In the genomic region with DNA sequence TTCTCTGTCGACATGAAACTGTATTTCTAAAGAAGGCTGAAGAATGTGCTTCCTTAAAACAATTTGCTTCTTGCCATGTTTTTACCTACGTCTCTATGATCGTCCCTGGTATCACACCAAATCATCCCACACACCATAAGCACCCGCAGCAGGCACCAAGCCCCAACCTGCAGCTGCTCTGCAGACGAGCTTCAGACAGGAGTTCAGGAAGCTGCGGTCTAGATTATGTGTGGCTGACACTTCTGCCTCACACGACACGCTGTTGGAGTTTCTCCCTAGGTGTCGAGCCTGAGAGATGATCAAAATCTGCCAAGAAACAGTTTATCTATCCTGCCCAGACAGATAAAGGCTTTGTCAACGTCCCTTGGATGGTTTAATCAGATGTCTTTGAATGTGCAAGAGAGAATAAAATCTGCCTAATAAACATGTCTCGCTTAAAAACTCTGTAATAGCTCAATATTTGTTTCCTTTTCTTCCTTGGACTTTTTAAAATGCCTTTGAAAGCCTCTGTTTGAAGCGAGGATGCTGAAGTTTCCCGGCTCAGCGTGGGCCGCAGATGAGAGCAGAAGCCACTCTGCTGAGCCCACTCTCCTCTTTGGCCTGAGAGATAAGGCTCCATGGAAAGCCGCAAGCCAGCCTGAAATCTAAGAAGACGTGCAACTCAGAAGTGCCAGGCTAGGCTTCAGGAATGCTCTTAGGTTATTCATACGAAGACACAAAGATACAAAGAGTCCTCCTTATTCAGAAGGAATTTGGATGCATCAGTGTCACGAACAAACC, we compare ENCODE assay signal across 14 cellular contexts.
DNase-seq lines count a peak whose midpoint lies in the region; ATAC-seq and TF ChIP-seq lines count a peak whose summit lies in the region.
"Had no signal": no experiment of that assay in that cellular context is flagged by ENCODE, and none has a peak within 500 bp of the region (broad histone marks: within the 10 kb centered on the region; RNA-seq: fewer than 3 reads in every experiment).

No MANE protein-coding gene starts in this region.

- H3K9me3 Mint-ChIP-seq in T-helper 2 cell treated with Interferon-gamma antibody and Interleukin-4, amounts not matched to agents 5 μg/mL and 100 μg/mL, for 36 hours = no peaks in the 10 kb centered on the region

- TF ChIP-seq CTCF in HL-60 (IDR thresholded peaks at IDR 0.05; ENCODE audit: insufficient read depth, low read length) = no peak
- no peak for TF ChIP-seq CTCF in right lobe of liver (IDR thresholded peaks at IDR 0.05)

- H3K27me3 ChIP-seq in HL-60 (ENCODE audit: insufficient read depth, poor library complexity, severe bottlenecking) = no peaks in the 10 kb centered on the region
- no peaks in the 10 kb centered on the region for H3K27me3 ChIP-seq in right lobe of liver

- DNase-seq in CMK (ENCODE audit: low read depth) (peak; percentile 73), HL-60 (ENCODE audit: low read depth in 1 of 2, low spot score in 1 of 2) (peak; percentile 61 to 85), left kidney (ENCODE audit: low read depth, low spot score) (peak; percentile 33), NCI-H1105 (lab: John Stamatoyannopoulos, UW) (no peak), right lobe of liver (no peak)
- peak; percentile 20 for DNase-seq in T-helper 2 cell treated with Interferon-gamma antibody and Interleukin-4, amounts not matched to agents 5 μg/mL and 100 μg/mL, for 36 hours (ENCODE audit: low spot score)
- DNase-seq: dermis blood vessel endothelial cell, psoas muscle, Right ventricle myocardium superior, T-helper 9 cell, tibial artery had no signal

- peak overlapping the region; percentile 93 for H3K27ac ChIP-seq in HL-60 (replicated peaks)
- no peak overlapping the region for H3K27ac ChIP-seq in right lobe of liver
- H3K27ac ChIP-seq: C4-2B, psoas muscle, tibial artery had no signal

- peaks cover 23% of the 10 kb centered on the region for H3K27me3 Mint-ChIP-seq in T-helper 2 cell treated with Interferon-gamma antibody and Interleukin-4, amounts not matched to agents 5 μg/mL and 100 μg/mL, for 36 hours (ENCODE audit: low read depth)

- intact Hi-C loops in right lobe of liver (cut with DNase I) = no loop called here

- no peak for ATAC-seq in GM18909 (IDR thresholded peaks at IDR 0.05; ENCODE audit: poor library complexity, unreplicated experiment)
- ATAC-seq in right lobe of liver = no peak
- ATAC-seq: left lobe of liver, psoas muscle had no signal

- no peak overlapping the region for H3K4me3 ChIP-seq in HL-60 (replicated peaks; ENCODE audit: insufficient read depth, low read length)
- no peak overlapping the region for H3K4me3 ChIP-seq in right lobe of liver
- H3K4me3 ChIP-seq: psoas muscle, tibial artery had no signal

- WGBS in right lobe of liver (ENCODE audit: insufficient coverage, low coverage, low lambda C conversion rate, missing lambda C conversion rate) = 49% methylated on average over 19 of the region's 19 CpGs

- H3K4me1 ChIP-seq in right lobe of liver = no peaks in the 10 kb centered on the region
- H3K4me1 ChIP-seq: psoas muscle, tibial artery had no signal

- H3K9me3 ChIP-seq in right lobe of liver = no peaks in the 10 kb centered on the region
- H3K9me3 ChIP-seq: psoas muscle, tibial artery had no signal

- H3K27ac Mint-ChIP-seq in T-helper 2 cell treated with Interferon-gamma antibody and Interleukin-4, amounts not matched to agents 5 μg/mL and 100 μg/mL, for 36 hours = no peak overlapping the region

- no peak for TF ChIP-seq POLR2A in right lobe of liver (IDR thresholded peaks at IDR 0.05)

- H3K4me1 Mint-ChIP-seq in T-helper 2 cell treated with Interferon-gamma antibody and Interleukin-4, amounts not matched to agents 5 μg/mL and 100 μg/mL, for 36 hours (ENCODE audit: low read depth) = peaks cover 9% of the 10 kb centered on the region

- peak overlapping the region; percentile 47 for H3K4me3 Mint-ChIP-seq in T-helper 2 cell treated with Interferon-gamma antibody and Interleukin-4, amounts not matched to agents 5 μg/mL and 100 μg/mL, for 36 hours

- no peaks in the 10 kb centered on the region for H3K36me3 Mint-ChIP-seq in T-helper 2 cell treated with Interferon-gamma antibody and Interleukin-4, amounts not matched to agents 5 μg/mL and 100 μg/mL, for 36 hours (ENCODE audit: low read depth)

- no peaks in the 10 kb centered on the region for H3K36me3 ChIP-seq in right lobe of liver
- H3K36me3 ChIP-seq: tibial artery had no signal

Comparison
In these comparisons a context has a peak if more than half of its experiments do, and no peak if none do; other contexts are left out.
1. DNase-seq: peak in CMK (single experiment), HL-60 (2 of 2), T-helper 2 cell treated with Interferon-gamma antibody and Interleukin-4, amounts not matched to agents 5 μg/mL and 100 μg/mL, for 36 hours (single experiment) and left kidney (single experiment); none in NCI-H1105 (single experiment) and right lobe of liver (0 of 3).